Comparison of ENCODE assay signal across 13 cellular contexts in genomic region chr2:71879509-71880184, GRCh38.
"Had no signal": no experiment of that assay in that cellular context is flagged by ENCODE, and none has a peak within 500 bp of the region (broad histone marks: within the 10 kb centered on the region; RNA-seq: fewer than 3 reads in every experiment).

No MANE protein-coding gene starts in this region.

- H3K27me3 Mint-ChIP-seq: activated CD8-positive, alpha-beta memory T cell treated with anti-CD3 and anti-CD28 coated beads, Interleukin-2, amount 10 ng/mL, durations not matched to agents 7 days and 5 days had no signal

- H3K4me3 ChIP-seq: thyroid gland had no signal

- H3K27me3 ChIP-seq: brain microvascular endothelial cell, thyroid gland had no signal

- ATAC-seq: activated CD8-positive, alpha-beta memory T cell treated with anti-CD3 and anti-CD28 coated beads, Interleukin-2, amount 10 ng/mL, durations not matched to agents 7 days and 5 days; esophagus mucosa had no signal

- H3K36me3 ChIP-seq: brain microvascular endothelial cell, thyroid gland had no signal

- DNase-seq: activated CD4-positive, alpha-beta T cell treated with anti-CD3 and anti-CD28 coated beads, Interleukin-2, amount 50 U/mL, for 4 hours; activated CD4-positive, CD25-positive, alpha-beta regulatory T cell treated with anti-CD3 and anti-CD28 coated beads, Interleukin-2, amount 50 U/mL, for 72 hours; activated CD8-positive, alpha-beta memory T cell treated with anti-CD3 and anti-CD28 coated beads, Interleukin-2, amount 10 ng/mL, durations not matched to agents 7 days and 5 days; activated gamma-delta T cell; activated T-cell treated with anti-CD3 and anti-CD28 coated beads, Interleukin-2, amount 50 U/mL, for 24 hours; amygdala; brain microvascular endothelial cell; mammary epithelial cell; nephron progenitor cell; small intestine; thyroid gland had no signal

- H3K27ac ChIP-seq: brain microvascular endothelial cell, thyroid gland had no signal

- H3K9me3 ChIP-seq: thyroid gland had no signal

- H3K4me1 Mint-ChIP-seq: activated CD8-positive, alpha-beta memory T cell treated with anti-CD3 and anti-CD28 coated beads, Interleukin-2, amount 10 ng/mL, durations not matched to agents 7 days and 5 days had no signal

- H3K4me3 Mint-ChIP-seq: activated CD8-positive, alpha-beta memory T cell treated with anti-CD3 and anti-CD28 coated beads, Interleukin-2, amount 10 ng/mL, durations not matched to agents 7 days and 5 days; activated naive CD8-positive, alpha-beta T cell; activated T-cell treated with anti-CD3 and anti-CD28 coated beads, Interleukin-2, amount 50 U/mL, for 24 hours; nephron progenitor cell had no signal

- H3K27ac Mint-ChIP-seq: activated CD8-positive, alpha-beta memory T cell treated with anti-CD3 and anti-CD28 coated beads, Interleukin-2, amount 10 ng/mL, durations not matched to agents 7 days and 5 days; activated naive CD8-positive, alpha-beta T cell; activated T-cell treated with anti-CD3 and anti-CD28 coated beads, Interleukin-2, amount 50 U/mL, for 24 hours; nephron progenitor cell had no signal

- H3K9me3 Mint-ChIP-seq: activated T-cell treated with anti-CD3 and anti-CD28 coated beads, Interleukin-2, amount 50 U/mL, for 24 hours; nephron progenitor cell had no signal

- H3K36me3 Mint-ChIP-seq: activated CD8-positive, alpha-beta memory T cell treated with anti-CD3 and anti-CD28 coated beads, Interleukin-2, amount 10 ng/mL, durations not matched to agents 7 days and 5 days; activated naive CD8-positive, alpha-beta T cell had no signal
